ENCODE assay signal across 14 cellular contexts in genomic region chr1:3000671-3001470, GRCh38. TPM values are rescaled to one million over a fixed set of nuclear protein-coding genes. Genes with fewer than 3 reads are reported as not detected.
"Had no signal": no experiment of that assay in that cellular context is flagged by ENCODE, and none has a peak within 500 bp of the region (broad histone marks: within the 10 kb centered on the region; RNA-seq: fewer than 3 reads in every experiment).

No MANE protein-coding gene starts in this region.

- H3K4me3 ChIP-seq: colonic mucosa, esophagus muscularis mucosa, hepatocyte, mucosa of descending colon, thyroid gland, vagina had no signal

- H3K27ac ChIP-seq: colonic mucosa, esophagus muscularis mucosa, hepatocyte, thyroid gland, vagina had no signal

- H3K9me3 Mint-ChIP-seq: activated CD4-positive, alpha-beta T cell treated with anti-CD3 and anti-CD28 coated beads, Interleukin-2, amount 10 ng/mL, durations not matched to agents 24 days and 14 days; stimulated activated effector memory CD8-positive, alpha-beta T cell treated with anti-CD3 and anti-CD28 coated beads, Interleukin-12 subunit alpha, Interleukin-12 subunit beta, amount 100 ng/mL, for 72 hours had no signal

- H3K9me3 ChIP-seq: colonic mucosa, mucosa of descending colon, thyroid gland, vagina had no signal

- H3K4me3 Mint-ChIP-seq: activated CD4-positive, alpha-beta T cell treated with anti-CD3 and anti-CD28 coated beads, Interleukin-2, amount 10 ng/mL, durations not matched to agents 24 days and 14 days; activated CD8-positive, alpha-beta T cell treated with anti-CD3 and anti-CD28 coated beads, Interleukin-2, amount 10 ng/mL, durations not matched to agents 7 days and 5 days; naive thymus-derived CD4-positive, alpha-beta T cell; stimulated activated effector memory CD8-positive, alpha-beta T cell treated with anti-CD3 and anti-CD28 coated beads, Interleukin-12 subunit alpha, Interleukin-12 subunit beta, amount 100 ng/mL, for 72 hours had no signal

- ATAC-seq: activated CD8-positive, alpha-beta T cell treated with anti-CD3 and anti-CD28 coated beads, Interleukin-2, amount 10 ng/mL, durations not matched to agents 7 days and 5 days; mucosa of descending colon; naive thymus-derived CD4-positive, alpha-beta T cell; stimulated activated effector memory CD8-positive, alpha-beta T cell treated with anti-CD3 and anti-CD28 coated beads, Interleukin-12 subunit alpha, Interleukin-12 subunit beta, amount 100 ng/mL, for 72 hours had no signal

- H3K4me1 ChIP-seq: colonic mucosa, esophagus muscularis mucosa, thyroid gland, vagina had no signal

- H3K4me1 Mint-ChIP-seq: activated CD4-positive, alpha-beta T cell treated with anti-CD3 and anti-CD28 coated beads, Interleukin-2, amount 10 ng/mL, durations not matched to agents 24 days and 14 days; naive thymus-derived CD4-positive, alpha-beta T cell; stimulated activated effector memory CD8-positive, alpha-beta T cell treated with anti-CD3 and anti-CD28 coated beads, Interleukin-12 subunit alpha, Interleukin-12 subunit beta, amount 100 ng/mL, for 72 hours had no signal

- H3K27me3 ChIP-seq: colonic mucosa, hepatocyte, thyroid gland, vagina had no signal

- H3K36me3 ChIP-seq: colonic mucosa, esophagus muscularis mucosa, thyroid gland, vagina had no signal

- H3K36me3 Mint-ChIP-seq: naive thymus-derived CD4-positive, alpha-beta T cell; stimulated activated effector memory CD8-positive, alpha-beta T cell treated with anti-CD3 and anti-CD28 coated beads, Interleukin-12 subunit alpha, Interleukin-12 subunit beta, amount 100 ng/mL, for 72 hours had no signal

- DNase-seq: activated CD4-positive, alpha-beta T cell treated with anti-CD3 and anti-CD28 coated beads, Interleukin-2, amount 10 ng/mL, durations not matched to agents 24 days and 14 days; activated CD8-positive, alpha-beta memory T cell treated with anti-CD3 and anti-CD28 coated beads, Interleukin-2, amount 50 U/mL, for 4 hours; activated CD8-positive, alpha-beta T cell treated with anti-CD3 and anti-CD28 coated beads, Interleukin-2, amount 10 ng/mL, durations not matched to agents 7 days and 5 days; colonic mucosa; islet precursor cell; naive thymus-derived CD4-positive, alpha-beta T cell; stimulated activated CD4-positive, alpha-beta T cell treated with anti-CD3 and anti-CD28 coated beads, Interleukin-2, amount 100 ng/mL, for 24 hours; T-helper 2 cell; thyroid gland had no signal

- H3K27ac Mint-ChIP-seq: activated CD4-positive, alpha-beta T cell treated with anti-CD3 and anti-CD28 coated beads, Interleukin-2, amount 10 ng/mL, durations not matched to agents 24 days and 14 days; activated CD8-positive, alpha-beta T cell treated with anti-CD3 and anti-CD28 coated beads, Interleukin-2, amount 10 ng/mL, durations not matched to agents 7 days and 5 days; naive thymus-derived CD4-positive, alpha-beta T cell; stimulated activated effector memory CD8-positive, alpha-beta T cell treated with anti-CD3 and anti-CD28 coated beads, Interleukin-12 subunit alpha, Interleukin-12 subunit beta, amount 100 ng/mL, for 72 hours had no signal

RNA-seq across cellular contexts. Expression of gene ACTRT2, which starts 20.4 kb away (rescaled TPM):
- total RNA-seq: activated CD4-positive, alpha-beta T cell treated with anti-CD3 and anti-CD28 coated beads, Interleukin-2, amount 10 ng/mL, durations not matched to agents 24 days and 14 days; activated CD8-positive, alpha-beta T cell treated with anti-CD3 and anti-CD28 coated beads, Interleukin-2, amount 10 ng/mL, durations not matched to agents 7 days and 5 days; colonic mucosa; esophagus muscularis mucosa; hepatocyte; mucosa of descending colon; naive thymus-derived CD4-positive, alpha-beta T cell; vagina had no signal
- polyA plus RNA-seq: hepatocyte; naive thymus-derived CD4-positive, alpha-beta T cell had no signal
